ENCODE assay signal across 1 cellular context in genomic region chr1:1307908-1308755, GRCh38.
TF ChIP-seq lines count a peak whose summit lies in the region.

A gene with protein sequence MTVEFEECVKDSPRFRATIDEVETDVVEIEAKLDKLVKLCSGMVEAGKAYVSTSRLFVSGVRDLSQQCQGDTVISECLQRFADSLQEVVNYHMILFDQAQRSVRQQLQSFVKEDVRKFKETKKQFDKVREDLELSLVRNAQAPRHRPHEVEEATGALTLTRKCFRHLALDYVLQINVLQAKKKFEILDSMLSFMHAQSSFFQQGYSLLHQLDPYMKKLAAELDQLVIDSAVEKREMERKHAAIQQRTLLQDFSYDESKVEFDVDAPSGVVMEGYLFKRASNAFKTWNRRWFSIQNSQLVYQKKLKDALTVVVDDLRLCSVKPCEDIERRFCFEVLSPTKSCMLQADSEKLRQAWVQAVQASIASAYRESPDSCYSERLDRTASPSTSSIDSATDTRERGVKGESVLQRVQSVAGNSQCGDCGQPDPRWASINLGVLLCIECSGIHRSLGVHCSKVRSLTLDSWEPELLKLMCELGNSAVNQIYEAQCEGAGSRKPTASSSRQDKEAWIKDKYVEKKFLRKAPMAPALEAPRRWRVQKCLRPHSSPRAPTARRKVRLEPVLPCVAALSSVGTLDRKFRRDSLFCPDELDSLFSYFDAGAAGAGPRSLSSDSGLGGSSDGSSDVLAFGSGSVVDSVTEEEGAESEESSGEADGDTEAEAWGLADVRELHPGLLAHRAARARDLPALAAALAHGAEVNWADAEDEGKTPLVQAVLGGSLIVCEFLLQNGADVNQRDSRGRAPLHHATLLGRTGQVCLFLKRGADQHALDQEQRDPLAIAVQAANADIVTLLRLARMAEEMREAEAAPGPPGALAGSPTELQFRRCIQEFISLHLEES (minus strand): TSS chr1:1307930. CDS start chr1:1307815, 115 bp downstream.
PUSL1 (plus strand) TSS chr1:1308597; CDS start chr1:1308644, 47 bp downstream.

TF ChIP-seq in HepG2, 621 proteins besides CTCF, POLR2A, EP300 and RAD21 (continued from another document):
- TF ChIP-seq ZNF337 (CRISPR knock-in tag; IDR thresholded peaks at IDR 0.05; ENCODE audit: borderline replicate concordance, low read depth), result no peak
- 0 out of 2 replicates have a peak, but pooled peaks have one; percentile 45 for TF ChIP-seq ZNF12 (CRISPR knock-in tag; IDR thresholded peaks at IDR 0.05)
- TF ChIP-seq, protein P1, sequence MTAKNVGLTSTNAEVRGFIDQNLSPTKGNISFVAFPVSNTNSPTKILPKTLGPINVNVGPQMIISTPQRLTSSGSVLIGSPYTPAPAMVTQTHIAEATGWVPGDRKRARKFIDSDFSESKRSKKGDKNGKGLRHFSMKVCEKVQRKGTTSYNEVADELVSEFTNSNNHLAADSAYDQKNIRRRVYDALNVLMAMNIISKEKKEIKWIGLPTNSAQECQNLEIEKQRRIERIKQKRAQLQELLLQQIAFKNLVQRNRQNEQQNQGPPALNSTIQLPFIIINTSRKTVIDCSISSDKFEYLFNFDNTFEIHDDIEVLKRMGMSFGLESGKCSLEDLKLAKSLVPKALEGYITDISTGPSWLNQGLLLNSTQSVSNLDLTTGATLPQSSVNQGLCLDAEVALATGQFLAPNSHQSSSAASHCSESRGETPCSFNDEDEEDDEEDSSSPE (CRISPR knock-in tag; IDR thresholded peaks at IDR 0.05), result peak; percentile 56; the same call in 1 of the 2 replicates
- TF ChIP-seq ZNF275 (CRISPR knock-in tag; IDR thresholded peaks at IDR 0.05; ENCODE audit: borderline replicate concordance), result no peak
- no peak for TF ChIP-seq ZNF549 (CRISPR knock-in tag; IDR thresholded peaks at IDR 0.05)
- TF ChIP-seq GMEB1 (CRISPR knock-in tag; IDR thresholded peaks at IDR 0.05; ENCODE audit: borderline replicate concordance), result peak; percentile 72
- TF ChIP-seq SMYD3 (CRISPR knock-in tag; IDR thresholded peaks at IDR 0.05), result no peak
- TF ChIP-seq SALL2 (CRISPR knock-in tag; IDR thresholded peaks at IDR 0.05), result peak; percentile 36; the same call in 1 of the 2 replicates
- TF ChIP-seq ZHX2 (IDR thresholded peaks at IDR 0.05; ENCODE audit: low read depth), result no peak
- TF ChIP-seq ZHX2 (CRISPR knock-in tag; IDR thresholded peaks at IDR 0.05; ENCODE audit: borderline replicate concordance), result peak; percentile 36; the same call in 1 of the 2 replicates
- peak; percentile 59; the same call in 1 of the 2 replicates for TF ChIP-seq POLR2G (IDR thresholded peaks at IDR 0.05; ENCODE audit: low read depth, low read length)
- TF ChIP-seq NAIF1 (CRISPR knock-in tag; IDR thresholded peaks at IDR 0.05; ENCODE audit: borderline replicate concordance), result no peak
- TF ChIP-seq TMF1 (CRISPR knock-in tag; IDR thresholded peaks at IDR 0.05; ENCODE audit: low read depth), result no peak
- no peak for TF ChIP-seq SOX5 (CRISPR knock-in tag; IDR thresholded peaks at IDR 0.05; ENCODE audit: borderline replicate concordance)
- no peak for TF ChIP-seq ZMAT5 (CRISPR knock-in tag; IDR thresholded peaks at IDR 0.05; ENCODE audit: borderline replicate concordance, low read depth)
- no peak for TF ChIP-seq ELK4 (CRISPR knock-in tag; IDR thresholded peaks at IDR 0.05; ENCODE audit: borderline replicate concordance)
- no peak for TF ChIP-seq ZNF605 (CRISPR knock-in tag; IDR thresholded peaks at IDR 0.05)
- no peak; the same call in 1 of the 2 replicates for TF ChIP-seq AHR (CRISPR knock-in tag; IDR thresholded peaks at IDR 0.05)
- TF ChIP-seq ZNF468 (CRISPR knock-in tag; IDR thresholded peaks at IDR 0.05), result no peak
- TF ChIP-seq, protein P2, sequence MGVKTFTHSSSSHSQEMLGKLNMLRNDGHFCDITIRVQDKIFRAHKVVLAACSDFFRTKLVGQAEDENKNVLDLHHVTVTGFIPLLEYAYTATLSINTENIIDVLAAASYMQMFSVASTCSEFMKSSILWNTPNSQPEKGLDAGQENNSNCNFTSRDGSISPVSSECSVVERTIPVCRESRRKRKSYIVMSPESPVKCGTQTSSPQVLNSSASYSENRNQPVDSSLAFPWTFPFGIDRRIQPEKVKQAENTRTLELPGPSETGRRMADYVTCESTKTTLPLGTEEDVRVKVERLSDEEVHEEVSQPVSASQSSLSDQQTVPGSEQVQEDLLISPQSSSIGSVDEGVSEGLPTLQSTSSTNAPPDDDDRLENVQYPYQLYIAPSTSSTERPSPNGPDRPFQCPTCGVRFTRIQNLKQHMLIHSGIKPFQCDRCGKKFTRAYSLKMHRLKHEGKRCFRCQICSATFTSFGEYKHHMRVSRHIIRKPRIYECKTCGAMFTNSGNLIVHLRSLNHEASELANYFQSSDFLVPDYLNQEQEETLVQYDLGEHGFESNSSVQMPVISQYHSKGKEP (CRISPR knock-in tag; IDR thresholded peaks at IDR 0.05), result no peak
- TF ChIP-seq ZNF350 (CRISPR knock-in tag; IDR thresholded peaks at IDR 0.05; ENCODE audit: borderline replicate concordance, low read depth), result no peak
- no peak for TF ChIP-seq ZNF674 (CRISPR knock-in tag; IDR thresholded peaks at IDR 0.05; ENCODE audit: low read depth)
- TF ChIP-seq NCOA2 (CRISPR knock-in tag; IDR thresholded peaks at IDR 0.05), result no peak
- TF ChIP-seq MBD4 (IDR thresholded peaks at IDR 0.05; ENCODE audit: borderline replicate concordance, low read length), result no peak
